ENCODE assay signal across 14 cellular contexts in genomic region chr16:88560722-88561484, GRCh38. TPM values are rescaled to one million over a fixed set of nuclear protein-coding genes. Genes with fewer than 3 reads are reported as not detected.
DNase-seq lines count a peak whose midpoint lies in the region; ATAC-seq, FAIRE-seq and TF ChIP-seq lines count a peak whose summit lies in the region.
"Had no signal": no experiment of that assay in that cellular context is flagged by ENCODE, and none has a peak within 500 bp of the region (broad histone marks: within the 10 kb centered on the region; RNA-seq: fewer than 3 reads in every experiment).

No MANE protein-coding gene starts in this region.

- DNase-seq in ACHN, result peak; percentile 73
- peak; percentile 15 for DNase-seq in HT1080 (ENCODE audit: low read depth)
- peak; percentile 32 for DNase-seq in UCSD-AML1 (lab: John Stamatoyannopoulos, UW; ENCODE audit: unreplicated experiment)
- peak in 1 of 2 donors; percentile 20 for DNase-seq in foreskin keratinocyte
- DNase-seq in KG1 (lab: John Stamatoyannopoulos, UW), result no peak
- DNase-seq in kidney, result no peak
- DNase-seq: activated CD4-positive, alpha-beta T cell treated with anti-CD3 and anti-CD28 coated beads, Interleukin-2, amount 50 U/mL, for 48 hours; activated naive CD4-positive, alpha-beta T cell treated with anti-CD3 and anti-CD28 coated beads, Interleukin-2, amount 10 ng/mL, durations not matched to agents 7 days and 5 days; NCI-H446 treated with DMSO at 0.1 percent for 48 hours had no signal

- intact Hi-C loops in kidney (cut with DNase I), result no loop called here

- H3K27ac ChIP-seq in foreskin keratinocyte (no peak overlapping the region), kidney (ENCODE audit: low read depth in 2 of 2, low read length in 2 of 2) (no peak overlapping the region)
- H3K27ac ChIP-seq: BLaER1 treated with 17β-estradiol and CSF1 and Interleukin-3, amounts not matched to agents 10 nM and 100 nM; thyroid gland had no signal

- ATAC-seq in foreskin keratinocyte, result peak; percentile 43
- no peak for ATAC-seq in HG03108 (IDR thresholded peaks at IDR 0.05; ENCODE audit: unreplicated experiment)
- no peak for ATAC-seq in GM19351 (IDR thresholded peaks at IDR 0.05; ENCODE audit: unreplicated experiment)

- no peak overlapping the region for H3K9ac ChIP-seq in kidney (ENCODE audit: low read length in 2 of 2)
- H3K9ac ChIP-seq: BLaER1 treated with 17β-estradiol and CSF1 and Interleukin-3, amounts not matched to agents 10 nM and 100 nM had no signal

- H3K4me1 ChIP-seq in foreskin keratinocyte (no peaks in the 10 kb centered on the region), kidney (ENCODE audit: control insufficient read depth in 1 of 2, insufficient read depth in 1 of 2, low read depth in 1 of 2, low read length in 2 of 2) (peaks cover 0 to 6% of the 10 kb centered on the region in 2 donors)

- no peak for TF ChIP-seq CTCF in foreskin keratinocyte (conservative IDR thresholded peaks at IDR 0.05)
- no peak for TF ChIP-seq CTCF in kidney (IDR thresholded peaks at IDR 0.05; ENCODE audit: borderline replicate concordance, extremely low read depth, insufficient read depth)

- in situ Hi-C loops in ACHN (cut with HindIII; ENCODE audit: low pct_ligation_motif_present, low pct_unique_long_range_greater_than_20kb, low sequenced_read_pairs), result no loop called here

- no peaks in the 10 kb centered on the region for H3K9me3 ChIP-seq in kidney (ENCODE audit: control insufficient read depth in 1 of 2, low read length in 2 of 2)
- H3K9me3 ChIP-seq: mucosa of descending colon, thyroid gland had no signal

- no peaks in the 10 kb centered on the region for H3K36me3 ChIP-seq in kidney (ENCODE audit: control insufficient read depth in 1 of 2, insufficient read depth in 2 of 2, low read length in 2 of 2)
- H3K36me3 ChIP-seq: BLaER1 treated with 17β-estradiol and CSF1 and Interleukin-3, amounts not matched to agents 10 nM and 100 nM; thyroid gland had no signal

- peaks cover 7% of the 10 kb centered on the region for H3K27me3 ChIP-seq in foreskin keratinocyte

- H3K4me3 ChIP-seq in kidney (ENCODE audit: low read length in 2 of 2), result no peak overlapping the region
- H3K4me3 ChIP-seq: BLaER1 treated with 17β-estradiol and CSF1 and Interleukin-3, amounts not matched to agents 10 nM and 100 nM; mucosa of descending colon; thyroid gland had no signal

- no peak for FAIRE-seq in kidney (lab: Jason Lieb, UNC)

RNA-seq across cellular contexts. Expression of gene ZC3H18, which starts 9.3 kb away (rescaled TPM):
- total RNA-seq in HT1080 (2014; rRNA removed; shearing (Covaris generic)), result 18.7 and 21.7 TPM in 2 replicates
- 23.4 and 26.5 TPM in 2 replicates for polyA plus RNA-seq in HT1080 (2015; cell fraction: cytosol; rRNA removed)
- 49.1 and 54.3 TPM in 2 replicates for polyA plus RNA-seq in HT1080 (2015; cell fraction: nucleus; rRNA removed)
- total RNA-seq in foreskin keratinocyte, result 28.9 and 34.9 TPM in 2 replicates
- polyA plus RNA-seq in foreskin keratinocyte, result 25.9 and 29.7 TPM in 2 replicates
- total RNA-seq in kidney, result 38.2 TPM
- 11.4 TPM for polyA plus RNA-seq in kidney (ENCODE audit: insufficient read depth, low read depth, low replicate concordance)

Comparison
In these comparisons a context has a peak if more than half of its experiments do, and no peak if none do; other contexts are left out.
1. DNase-seq: peak in ACHN (single experiment), HT1080 (single experiment) and UCSD-AML1 (single experiment); none in KG1 (single experiment) and kidney (single experiment).